ENCODE assay signal across 15 cellular contexts in genomic region chr7:100426516-100426915, GRCh38. TPM values are rescaled to one million over a fixed set of nuclear protein-coding genes. Genes with fewer than 3 reads are reported as not detected.
DNase-seq lines count a peak whose midpoint lies in the region; ATAC-seq, FAIRE-seq and TF ChIP-seq lines count a peak whose summit lies in the region.
"Had no signal": no experiment of that assay in that cellular context is flagged by ENCODE, and none has a peak within 500 bp of the region (broad histone marks: within the 10 kb centered on the region; RNA-seq: fewer than 3 reads in every experiment).

No MANE protein-coding gene starts in this region.

- H3K9me3 ChIP-seq in HEK293 (ENCODE audit: control insufficient read depth, insufficient read depth, low read depth, low read length) = no peaks in the 10 kb centered on the region
- H3K9me3 ChIP-seq in K562 (replicated peaks; ENCODE audit: control insufficient read depth, insufficient read depth, low read depth, low read length) = peaks cover 4% of the 10 kb centered on the region; the same call in 1 of the 2 replicates
- H3K9me3 ChIP-seq: Caco-2 had no signal

- no peak overlapping the region for H3K9ac ChIP-seq in K562 (ENCODE audit: insufficient read depth in 1 of 2, low read depth in 2 of 2, low read length in 2 of 2)
- H3K9ac ChIP-seq: GM23248 had no signal

- CTCF ChIA-PET in HEK293 (lab: Yijun Ruan, JAX) (interaction anchor here (1.0 kb wide), 1 partner anchor 19 kb away, joined by 4 read pairs; no protein-coding TSS in a partner anchor), K562 (lab: Yijun Ruan, JAX; ENCODE audit: low intra/inter-chr PET ratio) (no interaction called here)

- DNase-seq in K562 (ENCODE audit: extremely low read depth in 1 of 4, low spot score in 3 of 4) (no peak), NCI-H2029 treated with DMSO at 0.1 percent for 48 hours (lab: John Stamatoyannopoulos, UW) (no peak)
- DNase-seq: AML-193; Caco-2; CD4-positive, alpha-beta T cell; GDM1; GM23248 had no signal

- TF ChIP-seq CTCF in HEK293 (tag by site-specific recombination; IDR thresholded peaks at IDR 0.05) (no peak), K562 (IDR thresholded peaks at IDR 0.05 in 2 of 3, conservative IDR thresholded peaks at IDR 0.05 in 1 of 3; ENCODE audit: insufficient read depth in 2 of 3, low read depth in 1 of 3, low read length in 3 of 3) (no peak)

- H3K27ac ChIP-seq in HEK293 (ENCODE audit: extremely low read depth, low read depth, low read length) (no peak overlapping the region), K562 (ENCODE audit: extremely low read depth, low read depth, low read length) (no peak overlapping the region)
- H3K27ac ChIP-seq: C4-2B, GM23248 had no signal

- no peak for TF ChIP-seq POLR2A in K562 (conservative IDR thresholded peaks at IDR 0.05)

- H3K4me1 ChIP-seq in HEK293 (ENCODE audit: control insufficient read depth, insufficient read depth, low read length) (peaks cover 4% of the 10 kb centered on the region), K562 (replicated peaks in 1 of 2; ENCODE audit: control insufficient read depth in 2 of 2, insufficient read depth in 2 of 2, low read length in 2 of 2) (peaks cover 12 to 31% of the 10 kb centered on the region in 2 experiments)

- in situ Hi-C loops in K562 (cut with MboI) = no loop called here

- H3K4me3 ChIP-seq in HEK293 (ENCODE audit: low read depth, low read length) (no peak overlapping the region), K562 (no peak overlapping the region)
- H3K4me3 ChIP-seq: GM23248, HAP-1 had no signal

- POLR2A ChIA-PET in HEK293 (lab: Yijun Ruan, JAX) (no interaction called here), K562 (lab: Yijun Ruan, JAX) (no interaction called here)

- H3K9me1 ChIP-seq in K562 (ENCODE audit: control insufficient read depth, insufficient read depth, low read length) = peaks cover 6% of the 10 kb centered on the region

- peaks cover 4% of the 10 kb centered on the region; the same call in 1 of the 2 replicates for H4K20me1 ChIP-seq in K562 (replicated peaks; ENCODE audit: control insufficient read depth, insufficient read depth, low read length)

- no peak overlapping the region for H3K4me2 ChIP-seq in K562 (ENCODE audit: insufficient read depth, low read length)

- no peak for TF ChIP-seq EP300 in K562 (IDR thresholded peaks at IDR 0.05; ENCODE audit: low read length)

- peaks cover 21% of the 10 kb centered on the region for H3K79me2 ChIP-seq in K562 (ENCODE audit: control insufficient read depth, insufficient read depth, low read length)

- no peak for FAIRE-seq in K562 (lab: Jason Lieb, UNC)
- FAIRE-seq: A204.1, D721Med, GM12892, GM18507 had no signal

- intact Hi-C loops in K562 (cut with micrococcal nuclease) = no loop called here

- no TSS peak for BruUV-seq in K562 (replicated peaks; lab: Mats Ljungman, UMichigan)

- no peak overlapping the region for H2AFZ ChIP-seq in K562 (ENCODE audit: low read depth, low read length)
- H2AFZ ChIP-seq: GM23248 had no signal

- no peak for ATAC-seq in K562

- TF ChIP-seq RAD21 in K562 (CRISPR knock-in tag; conservative IDR thresholded peaks at IDR 0.05 in 1 of 2, IDR thresholded peaks at IDR 0.05 in 1 of 2) = no peak

- H3K36me3 ChIP-seq in HEK293 (ENCODE audit: control insufficient read depth in 2 of 2, insufficient read depth in 1 of 2, low read length in 2 of 2) (peaks cover 0 to 11% of the 10 kb centered on the region in 2 experiments; a peak in 1 of 3 replicates), K562 (ENCODE audit: control insufficient read depth, insufficient read depth, low read length) (peaks cover 11% of the 10 kb centered on the region)

- no peaks in the 10 kb centered on the region for H3K27me3 ChIP-seq in K562 (ENCODE audit: control insufficient read depth in 2 of 2, insufficient read depth in 2 of 2, low read length in 2 of 2)

RNA-seq across cellular contexts. Expression of gene ZCWPW1, which starts 2.0 kb away (rescaled TPM):
- 2.4 and 3.7 TPM in 2 replicates for total RNA-seq in K562 (2011; cell fraction: chromatin; rRNA removed; ENCODE audit: low replicate concordance)
- 2.0 and 2.6 TPM in 2 replicates for total RNA-seq in K562 (2011; cell fraction: nucleolus; rRNA removed)
- 1.8 and 3.5 TPM in 2 replicates for total RNA-seq in K562 (2011; cell fraction: nucleoplasm; rRNA removed)
- total RNA-seq in K562 (2014; rRNA removed) = 1.3 and 1.7 TPM in 2 replicates
- total RNA-seq in K562 (2014; rRNA removed; fragmentation: Illumina TruSeq; extraction: Trizol) = 0.84 and 1.8 TPM in 2 replicates
- 1.2 and 1.7 TPM in 2 replicates for total RNA-seq in K562 (2015; rRNA removed; fragmentation: Illumina TruSeq; extraction: Trizol)
- 0.86 and 0.94 TPM in 2 replicates for total RNA-seq in K562 (2021)
- polyA plus RNA-seq in K562 (2011; rRNA removed) = 1.5 and 1.7 TPM in 2 replicates
- 0.67 and 0.81 TPM in 2 replicates for polyA plus RNA-seq in K562 (2011; cell fraction: cytosol; rRNA removed)
- polyA plus RNA-seq in K562 (2011; cell fraction: nucleus; rRNA removed) = 3.7 and 4.2 TPM in 2 replicates
- polyA plus RNA-seq in K562 (2012) = 2.2 and 3.0 TPM in 2 replicates
- 0.79 and 1.4 TPM in 2 replicates for polyA plus RNA-seq in K562 (2014; fragmentation: Illumina TruSeq; extraction: Trizol)
- under 1 TPM; 0.18 to 0.41 TPM for polyA plus RNA-seq in K562 (2014; fragmentation: Nextera tagmentation; extraction: Ambion mirVana)
- polyA plus RNA-seq in K562 (2014; rRNA removed) = 0.61 and 1.6 TPM in 2 replicates
- polyA minus RNA-seq in K562 (2011; rRNA and poly(A)+ RNA removed) = 0.84 and 0.91 TPM in 2 replicates
- 0.86 and 1.5 TPM in 2 replicates for polyA minus RNA-seq in K562 (2011; cell fraction: cytosol; rRNA and poly(A)+ RNA removed)
- 1.2 and 1.6 TPM in 2 replicates for polyA minus RNA-seq in K562 (2011; cell fraction: nucleus; rRNA and poly(A)+ RNA removed)

RNA-seq across cellular contexts. Expression of gene MEPCE, which starts 3.1 kb away (rescaled TPM):
- total RNA-seq in K562 (2011; cell fraction: chromatin; rRNA removed; ENCODE audit: low replicate concordance) = 33.3 and 101 TPM in 2 replicates
- total RNA-seq in K562 (2011; cell fraction: nucleolus; rRNA removed) = 57.9 and 76.5 TPM in 2 replicates
- 40.2 and 43.9 TPM in 2 replicates for total RNA-seq in K562 (2011; cell fraction: nucleoplasm; rRNA removed)
- total RNA-seq in K562 (2014; rRNA removed) (50.6 and 65.4 TPM in 2 replicates), K562 (2014; rRNA removed; fragmentation: Illumina TruSeq; extraction: Trizol) (24.9 and 29.5 TPM in 2 replicates), K562 (2015; rRNA removed; fragmentation: Illumina TruSeq; extraction: Trizol) (60.3 and 60.4 TPM in 2 replicates), K562 (2021) (72.8 and 76.3 TPM in 2 replicates)
- polyA plus RNA-seq in K562 (2011; rRNA removed) (16.1 and 16.7 TPM in 2 replicates), K562 (2014; fragmentation: Illumina TruSeq; extraction: Trizol) (66.5 and 77.3 TPM in 2 replicates), K562 (2014; fragmentation: Nextera tagmentation; extraction: Ambion mirVana) (10 to 100 TPM; 10.9 to 13.7 TPM), K562 (2014; rRNA removed) (42.7 and 44.1 TPM in 2 replicates)
- polyA plus RNA-seq in K562 (2011; cell fraction: cytosol; rRNA removed) = 13.0 and 28.0 TPM in 2 replicates
- polyA plus RNA-seq in K562 (2011; cell fraction: nucleus; rRNA removed) = 23.6 and 47.0 TPM in 2 replicates
- 54.7 and 58.7 TPM in 2 replicates for polyA plus RNA-seq in K562 (2012)
- 20.0 and 29.4 TPM in 2 replicates for polyA minus RNA-seq in K562 (2011; rRNA and poly(A)+ RNA removed)
- 18.7 and 24.0 TPM in 2 replicates for polyA minus RNA-seq in K562 (2011; cell fraction: cytosol; rRNA and poly(A)+ RNA removed)
- polyA minus RNA-seq in K562 (2011; cell fraction: nucleus; rRNA and poly(A)+ RNA removed) = 27.9 and 29.5 TPM in 2 replicates

RNA-seq across cellular contexts. Expression of gene PPP1R35, which starts 9.8 kb away (rescaled TPM):
- total RNA-seq in K562 (2011; cell fraction: chromatin; rRNA removed; ENCODE audit: low replicate concordance) = 18.9 and 64.5 TPM in 2 replicates
- 109 and 128 TPM in 2 replicates for total RNA-seq in K562 (2011; cell fraction: nucleolus; rRNA removed)
- total RNA-seq in K562 (2011; cell fraction: nucleoplasm; rRNA removed) = 45.6 and 53.0 TPM in 2 replicates
- total RNA-seq in K562 (2014; rRNA removed) = 127 and 152 TPM in 2 replicates
- 18.9 and 25.9 TPM in 2 replicates for total RNA-seq in K562 (2014; rRNA removed; fragmentation: Illumina TruSeq; extraction: Trizol)
- 44.9 and 47.9 TPM in 2 replicates for total RNA-seq in K562 (2015; rRNA removed; fragmentation: Illumina TruSeq; extraction: Trizol)
- 124 and 135 TPM in 2 replicates for total RNA-seq in K562 (2021)
- 28.2 and 31.7 TPM in 2 replicates for polyA plus RNA-seq in K562 (2011; rRNA removed)
- 38.6 and 141 TPM in 2 replicates for polyA plus RNA-seq in K562 (2011; cell fraction: cytosol; rRNA removed)
- 136 and 297 TPM in 2 replicates for polyA plus RNA-seq in K562 (2011; cell fraction: nucleus; rRNA removed)
- 70.7 and 78.6 TPM in 2 replicates for polyA plus RNA-seq in K562 (2012)
- 19.4 and 33.7 TPM in 2 replicates for polyA plus RNA-seq in K562 (2014; fragmentation: Illumina TruSeq; extraction: Trizol)
- polyA plus RNA-seq in K562 (2014; fragmentation: Nextera tagmentation; extraction: Ambion mirVana) = 1 to 10 TPM; 2.9 to 5.9 TPM
- polyA plus RNA-seq in K562 (2014; rRNA removed) = 153 and 185 TPM in 2 replicates
- polyA minus RNA-seq in K562 (2011; rRNA and poly(A)+ RNA removed) = 2.2 and 5.8 TPM in 2 replicates
- polyA minus RNA-seq in K562 (2011; cell fraction: cytosol; rRNA and poly(A)+ RNA removed) = 13.8 and 18.6 TPM in 2 replicates
- polyA minus RNA-seq in K562 (2011; cell fraction: nucleus; rRNA and poly(A)+ RNA removed) = 16.7 and 26.0 TPM in 2 replicates

RNA-seq across cellular contexts. Expression of gene SPACDR, which starts 37.5 kb away (rescaled TPM):
- 3.4 and 9.9 TPM in 2 replicates for total RNA-seq in K562 (2011; cell fraction: chromatin; rRNA removed; ENCODE audit: low replicate concordance)
- total RNA-seq in K562 (2011; cell fraction: nucleolus; rRNA removed) = 1.8 and 4.7 TPM in 2 replicates
- total RNA-seq in K562 (2011; cell fraction: nucleoplasm; rRNA removed) = 2.4 and 3.8 TPM in 2 replicates
- total RNA-seq in K562 (2014; rRNA removed) (0.14 and 0.29 TPM in 2 replicates), K562 (2014; rRNA removed; fragmentation: Illumina TruSeq; extraction: Trizol) (not detected in 2 replicates), K562 (2015; rRNA removed; fragmentation: Illumina TruSeq; extraction: Trizol) (0.29 and 0.41 TPM in 2 replicates), K562 (2021) (0.55 and 1.2 TPM in 2 replicates)
- polyA plus RNA-seq in K562 (2011; rRNA removed) (0.18 and 0.20 TPM in 2 replicates), K562 (2014; fragmentation: Illumina TruSeq; extraction: Trizol) (0.13 and 0.24 TPM in 2 replicates), K562 (2014; fragmentation: Nextera tagmentation; extraction: Ambion mirVana) (under 1 TPM; 0.07 to 0.11 TPM), K562 (2014; rRNA removed) (0.12 and 0.15 TPM in 2 replicates)
- 0.40 and 0.56 TPM in 2 replicates for polyA plus RNA-seq in K562 (2011; cell fraction: cytosol; rRNA removed)
- 1.0 and 2.9 TPM in 2 replicates for polyA plus RNA-seq in K562 (2011; cell fraction: nucleus; rRNA removed)
- 0.47 and 2.1 TPM in 2 replicates for polyA plus RNA-seq in K562 (2012)
- polyA minus RNA-seq in K562 (2011; rRNA and poly(A)+ RNA removed) = not detected in 2 replicates
- not detected in 2 replicates for polyA minus RNA-seq in K562 (2011; cell fraction: cytosol; rRNA and poly(A)+ RNA removed)
- not detected in 2 replicates for polyA minus RNA-seq in K562 (2011; cell fraction: nucleus; rRNA and poly(A)+ RNA removed)
- total RNA-seq: Daoy, GM23248 had no signal

RNA-seq across cellular contexts. Expression of gene TSC22D4, which starts 52.5 kb away (rescaled TPM):
- 30.5 and 88.7 TPM in 2 replicates for total RNA-seq in K562 (2011; cell fraction: chromatin; rRNA removed; ENCODE audit: low replicate concordance)
- 56.8 and 60.5 TPM in 2 replicates for total RNA-seq in K562 (2011; cell fraction: nucleolus; rRNA removed)
- 38.6 and 57.1 TPM in 2 replicates for total RNA-seq in K562 (2011; cell fraction: nucleoplasm; rRNA removed)
- 77.6 and 102 TPM in 2 replicates for total RNA-seq in K562 (2014; rRNA removed)
- total RNA-seq in K562 (2014; rRNA removed; fragmentation: Illumina TruSeq; extraction: Trizol) = 10.1 and 13.1 TPM in 2 replicates
- total RNA-seq in K562 (2015; rRNA removed; fragmentation: Illumina TruSeq; extraction: Trizol) = 31.3 and 33.9 TPM in 2 replicates
- total RNA-seq in K562 (2021) = 102 and 107 TPM in 2 replicates
- polyA plus RNA-seq in K562 (2011; rRNA removed) = 14.2 and 18.8 TPM in 2 replicates
- polyA plus RNA-seq in K562 (2011; cell fraction: cytosol; rRNA removed) = 13.0 and 47.0 TPM in 2 replicates
- 22.1 and 53.6 TPM in 2 replicates for polyA plus RNA-seq in K562 (2011; cell fraction: nucleus; rRNA removed)
- 64.9 and 107 TPM in 2 replicates for polyA plus RNA-seq in K562 (2012)
- 28.7 and 51.7 TPM in 2 replicates for polyA plus RNA-seq in K562 (2014; fragmentation: Illumina TruSeq; extraction: Trizol)
- under 1 TPM; 0.37 to 0.92 TPM for polyA plus RNA-seq in K562 (2014; fragmentation: Nextera tagmentation; extraction: Ambion mirVana)
- polyA plus RNA-seq in K562 (2014; rRNA removed) = 57.9 and 61.0 TPM in 2 replicates
- 5.5 and 9.6 TPM in 2 replicates for polyA minus RNA-seq in K562 (2011; rRNA and poly(A)+ RNA removed)
- polyA minus RNA-seq in K562 (2011; cell fraction: cytosol; rRNA and poly(A)+ RNA removed) = 24.5 and 26.5 TPM in 2 replicates
- 10.0 and 13.5 TPM in 2 replicates for polyA minus RNA-seq in K562 (2011; cell fraction: nucleus; rRNA and poly(A)+ RNA removed)

Comparison
In these comparisons a context has a peak if more than half of its experiments do, and no peak if none do; other contexts are left out.
1. Of the 44 proteins assayed by ChIP-seq in both K562 and HEK293: peak only in K562: ZBTB26; only in HEK293: SP2 and ZNF398; in both: none; in neither: 41.